15 cellular contexts compared by ENCODE assay signal in genomic region chr3:27939940-27940339, GRCh38.
DNase-seq lines count a peak whose midpoint lies in the region; ATAC-seq, FAIRE-seq and TF ChIP-seq lines count a peak whose summit lies in the region.
"Had no signal": no experiment of that assay in that cellular context is flagged by ENCODE, and none has a peak within 500 bp of the region (broad histone marks: within the 10 kb centered on the region; RNA-seq: fewer than 3 reads in every experiment).

No MANE protein-coding gene starts in this region.

- H3K27ac ChIP-seq in SK-N-SH (ENCODE audit: low read depth in 2 of 2, low read length in 1 of 2) = no peak overlapping the region
- no peak overlapping the region for H3K27ac ChIP-seq in CD4-positive, alpha-beta memory T cell (ENCODE audit: low read depth, low read length)
- H3K27ac ChIP-seq: transverse colon had no signal

- no peaks in the 10 kb centered on the region for H3K9me3 ChIP-seq in SK-N-SH
- no peaks in the 10 kb centered on the region for H3K9me3 ChIP-seq in adipocyte (ENCODE audit: control insufficient read depth, low read length)
- H3K9me3 ChIP-seq in CD4-positive, alpha-beta memory T cell (ENCODE audit: control insufficient read depth in 1 of 2, low read length in 2 of 2) = no peaks in the 10 kb centered on the region
- H3K9me3 ChIP-seq: transverse colon had no signal

- no peak for DNase-seq in SK-N-SH
- DNase-seq in adipocyte (ENCODE audit: low read depth) = peak; percentile 6
- peak; percentile 50 for DNase-seq in iPS DF 19.7 (ENCODE audit: low read depth, low spot score)
- DNase-seq in retinal pigment epithelial cell (ENCODE audit: low read depth) = peak; percentile 28
- DNase-seq in CD4-positive, alpha-beta memory T cell = no peak
- no peak for DNase-seq in GM12892 (ENCODE audit: insufficient read length)
- DNase-seq: activated CD4-positive, CD25-positive, alpha-beta regulatory T cell treated with anti-CD3 and anti-CD28 coated beads, Interleukin-2, amount 50 U/mL, for 72 hours; activated T-cell treated with anti-CD3 and anti-CD28 coated beads, Interleukin-2, amount 50 U/mL, for 24 hours; effector CD4-positive, alpha-beta T cell; NCI-H2081; transverse colon had no signal

- CTCF ChIA-PET in SK-N-SH (lab: Yijun Ruan, JAX) = no interaction called here
- CTCF ChIA-PET in CD4-positive, alpha-beta memory T cell (lab: Charles Lee; ENCODE audit: partially characterized antibody) = interaction anchor here (1.4 kb wide), 1 partner anchor 22 kb away, joined by 3 read pairs; no protein-coding TSS in a partner anchor

- H3K9me3 Mint-ChIP-seq in CD4-positive, alpha-beta memory T cell = peaks cover 0 to 6% (median 0%) of the 10 kb centered on the region in 8 donors
- H3K9me3 Mint-ChIP-seq: activated T-cell treated with anti-CD3 and anti-CD28 coated beads, Interleukin-2, amount 50 U/mL, for 24 hours had no signal

- no peak for TF ChIP-seq EP300 in SK-N-SH (IDR thresholded peaks at IDR 0.05; ENCODE audit: borderline replicate concordance in 1 of 2, low read depth in 1 of 2, low read length in 1 of 2)

- no peaks in the 10 kb centered on the region for H3K27me3 ChIP-seq in SK-N-SH (ENCODE audit: insufficient read depth)
- H3K27me3 ChIP-seq in adipocyte (replicated peaks; ENCODE audit: control insufficient read depth, insufficient read depth, low read length) = no peaks in the 10 kb centered on the region
- H3K27me3 ChIP-seq in CD4-positive, alpha-beta memory T cell (ENCODE audit: insufficient read depth, low read length) = no peaks in the 10 kb centered on the region
- H3K27me3 ChIP-seq: transverse colon had no signal

- TF ChIP-seq RAD21 in SK-N-SH (IDR thresholded peaks at IDR 0.05; ENCODE audit: low read length) = no peak

- TF ChIP-seq POLR2A in GM12892 (IDR thresholded peaks at IDR 0.05; ENCODE audit: low read depth, low read length) = no peak

- H3K9me2 ChIP-seq in SK-N-SH = no peaks in the 10 kb centered on the region

- TF ChIP-seq CTCF in SK-N-SH (IDR thresholded peaks at IDR 0.05) (no peak), retinal pigment epithelial cell (conservative IDR thresholded peaks at IDR 0.05; ENCODE audit: low read depth, low read length) (no peak)

- POLR2A ChIA-PET in SK-N-SH (lab: Yijun Ruan, JAX) = no interaction called here
- POLR2A ChIA-PET in CD4-positive, alpha-beta memory T cell (lab: Charles Lee; ENCODE audit: partially characterized antibody) = no interaction called here

- intact Hi-C loops in CD4-positive, alpha-beta memory T cell (cut with micrococcal nuclease) = loop anchor here (10.0 kb wide), 1 partner anchor 345 kb away; no protein-coding TSS in a partner anchor

- H3F3A ChIP-seq in SK-N-SH (replicated peaks; ENCODE audit: insufficient read depth) = no peaks in the 10 kb centered on the region

- H3K27me3 Mint-ChIP-seq in CD4-positive, alpha-beta memory T cell = no peaks in the 10 kb centered on the region
- H3K27me3 Mint-ChIP-seq: activated T-cell treated with anti-CD3 and anti-CD28 coated beads, Interleukin-2, amount 50 U/mL, for 24 hours had no signal

- no peak for FAIRE-seq in GM12892 (lab: Jason Lieb, UNC)
- FAIRE-seq: A204.1, K562 had no signal

- H3K9ac ChIP-seq in SK-N-SH = no peak overlapping the region
- no peak overlapping the region for H3K9ac ChIP-seq in adipocyte (ENCODE audit: low read length)

- ATAC-seq in SK-N-SH treated with all-trans-retinoic acid at 6 μM for 48 hours (0 out of 3 replicates have a peak, but pooled peaks have one; percentile 51), HG02642 (IDR thresholded peaks at IDR 0.05; ENCODE audit: poor library complexity, unreplicated experiment) (no peak)
- ATAC-seq: K562 had no signal

- H3K4me3 ChIP-seq in SK-N-SH (ENCODE audit: low read depth in 2 of 2, low read length in 1 of 2) = no peak overlapping the region
- no peak overlapping the region for H3K4me3 ChIP-seq in adipocyte (ENCODE audit: low read length)
- H3K4me3 ChIP-seq in retinal pigment epithelial cell (ENCODE audit: low read length) = no peak overlapping the region
- no peak overlapping the region for H3K4me3 ChIP-seq in CD4-positive, alpha-beta memory T cell (ENCODE audit: low read length in 2 of 2)
- H3K4me3 ChIP-seq: K562, transverse colon had no signal

- no peaks in the 10 kb centered on the region for H4K20me1 ChIP-seq in SK-N-SH (ENCODE audit: insufficient read depth)

- no peak overlapping the region for H3K4me2 ChIP-seq in SK-N-SH

- H3K4me1 ChIP-seq in SK-N-SH (ENCODE audit: control insufficient read depth in 1 of 2, insufficient read depth in 2 of 2, low read depth in 1 of 2, low read length in 1 of 2) = no peaks in the 10 kb centered on the region
- H3K4me1 ChIP-seq in adipocyte (ENCODE audit: control insufficient read depth, insufficient read depth, low read length) = no peaks in the 10 kb centered on the region
- no peaks in the 10 kb centered on the region for H3K4me1 ChIP-seq in CD4-positive, alpha-beta memory T cell (ENCODE audit: insufficient read depth, low read length)
- H3K4me1 ChIP-seq: transverse colon had no signal

- 10% methylated on average over 5 of the region's 5 CpGs for WGBS in SK-N-SH (ENCODE audit: low lambda C conversion rate)

- no peaks in the 10 kb centered on the region for H3K79me2 ChIP-seq in SK-N-SH (ENCODE audit: insufficient read depth)

- no peak overlapping the region for H2AFZ ChIP-seq in SK-N-SH (ENCODE audit: low read depth)

- no peaks in the 10 kb centered on the region for H3K36me3 Mint-ChIP-seq in CD4-positive, alpha-beta memory T cell

- H3K36me3 ChIP-seq in SK-N-SH (replicated peaks in 1 of 2; ENCODE audit: control insufficient read depth in 1 of 2, insufficient read depth in 2 of 2, low read length in 1 of 2) (no peaks in the 10 kb centered on the region), adipocyte (ENCODE audit: control insufficient read depth, insufficient read depth, low read length, severe bottlenecking) (no peaks in the 10 kb centered on the region)
- H3K36me3 ChIP-seq in CD4-positive, alpha-beta memory T cell (ENCODE audit: insufficient read depth, low read length) = no peaks in the 10 kb centered on the region
- H3K36me3 ChIP-seq: transverse colon had no signal

- H3K4me3 Mint-ChIP-seq in CD4-positive, alpha-beta memory T cell = no peak overlapping the region
- H3K4me3 Mint-ChIP-seq: activated T-cell treated with anti-CD3 and anti-CD28 coated beads, Interleukin-2, amount 50 U/mL, for 24 hours had no signal

- no peak overlapping the region for H3K27ac Mint-ChIP-seq in CD4-positive, alpha-beta memory T cell
- H3K27ac Mint-ChIP-seq: activated T-cell treated with anti-CD3 and anti-CD28 coated beads, Interleukin-2, amount 50 U/mL, for 24 hours had no signal

- peaks cover 5 to 8% (median 6%) of the 10 kb centered on the region in 4 donors for H3K4me1 Mint-ChIP-seq in CD4-positive, alpha-beta memory T cell

TF ChIP-seq in SK-N-SH treated with all-trans-retinoic acid at 6 μM for 48 hours, 23 proteins besides CTCF, POLR2A, EP300 and RAD21 (continues in another document):
- TF ChIP-seq ZNF565 (CRISPR knock-in tag; conservative IDR thresholded peaks at IDR 0.05; ENCODE audit: low read depth) (no peak), ISL1 (CRISPR knock-in tag; IDR thresholded peaks at IDR 0.05) (no peak), ZNF70 (CRISPR knock-in tag; IDR thresholded peaks at IDR 0.05) (no peak), ESRRG (CRISPR knock-in tag; IDR thresholded peaks at IDR 0.05) (no peak), ZNF8 (CRISPR knock-in tag; IDR thresholded peaks at IDR 0.05) (no peak), PPARA (CRISPR knock-in tag; IDR thresholded peaks at IDR 0.05; ENCODE audit: borderline replicate concordance) (no peak), ZC3H10 (CRISPR knock-in tag; IDR thresholded peaks at IDR 0.05) (no peak), ZFP3 (CRISPR knock-in tag; IDR thresholded peaks at IDR 0.05) (no peak), RARB (CRISPR knock-in tag; IDR thresholded peaks at IDR 0.05) (no peak)
- TF ChIP-seq, protein P1, sequence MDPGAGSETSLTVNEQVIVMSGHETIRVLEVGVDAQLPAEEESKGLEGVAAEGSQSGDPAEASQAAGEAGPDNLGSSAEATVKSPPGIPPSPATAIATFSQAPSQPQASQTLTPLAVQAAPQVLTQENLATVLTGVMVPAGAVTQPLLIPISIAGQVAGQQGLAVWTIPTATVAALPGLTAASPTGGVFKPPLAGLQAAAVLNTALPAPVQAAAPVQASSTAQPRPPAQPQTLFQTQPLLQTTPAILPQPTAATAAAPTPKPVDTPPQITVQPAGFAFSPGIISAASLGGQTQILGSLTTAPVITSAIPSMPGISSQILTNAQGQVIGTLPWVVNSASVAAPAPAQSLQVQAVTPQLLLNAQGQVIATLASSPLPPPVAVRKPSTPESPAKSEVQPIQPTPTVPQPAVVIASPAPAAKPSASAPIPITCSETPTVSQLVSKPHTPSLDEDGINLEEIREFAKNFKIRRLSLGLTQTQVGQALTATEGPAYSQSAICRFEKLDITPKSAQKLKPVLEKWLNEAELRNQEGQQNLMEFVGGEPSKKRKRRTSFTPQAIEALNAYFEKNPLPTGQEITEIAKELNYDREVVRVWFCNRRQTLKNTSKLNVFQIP (CRISPR knock-in tag; IDR thresholded peaks at IDR 0.05; ENCODE audit: borderline replicate concordance, low read depth) = no peak

TF ChIP-seq in SK-N-SH, 30 proteins besides CTCF, POLR2A, EP300 and RAD21:
- TF ChIP-seq MXI1 (IDR thresholded peaks at IDR 0.05; ENCODE audit: low read depth, low read length) = no peak
- no peak for TF ChIP-seq SMC3 (IDR thresholded peaks at IDR 0.05; ENCODE audit: low read depth, low read length)
- no peak for TF ChIP-seq SIN3A (IDR thresholded peaks at IDR 0.05; ENCODE audit: borderline replicate concordance, low read depth, low read length)
- TF ChIP-seq MAX (IDR thresholded peaks at IDR 0.05; ENCODE audit: low read depth) = no peak
- no peak for TF ChIP-seq YY1 (IDR thresholded peaks at IDR 0.05; ENCODE audit: low read depth)
- no peak for TF ChIP-seq CHD2 (IDR thresholded peaks at IDR 0.05; ENCODE audit: low read length, partially characterized antibody)
- no peak for TF ChIP-seq EZH2phosphoT487 (IDR thresholded peaks at IDR 0.05; ENCODE audit: borderline replicate concordance, low read depth)
TF ChIP-seq in SK-N-SH: peak in this region for 0.

Comparison
In these comparisons a context has a peak if more than half of its experiments do, and no peak if none do; other contexts are left out.
1. DNase-seq: peak in adipocyte (single experiment), iPS DF 19.7 (single experiment) and retinal pigment epithelial cell (single experiment); none in SK-N-SH (single experiment), CD4-positive, alpha-beta memory T cell (0 of 5) and GM12892 (single experiment).